In genomic region chr20:62653373-62653772, GRCh38 we compare ENCODE assay signal across 1 cellular context.
TF ChIP-seq lines count a peak whose summit lies in the region.

No MANE protein-coding gene starts in this region.

TF ChIP-seq in GM12878, 131 proteins besides CTCF, POLR2A, EP300 and RAD21:
- TF ChIP-seq, protein P1, sequence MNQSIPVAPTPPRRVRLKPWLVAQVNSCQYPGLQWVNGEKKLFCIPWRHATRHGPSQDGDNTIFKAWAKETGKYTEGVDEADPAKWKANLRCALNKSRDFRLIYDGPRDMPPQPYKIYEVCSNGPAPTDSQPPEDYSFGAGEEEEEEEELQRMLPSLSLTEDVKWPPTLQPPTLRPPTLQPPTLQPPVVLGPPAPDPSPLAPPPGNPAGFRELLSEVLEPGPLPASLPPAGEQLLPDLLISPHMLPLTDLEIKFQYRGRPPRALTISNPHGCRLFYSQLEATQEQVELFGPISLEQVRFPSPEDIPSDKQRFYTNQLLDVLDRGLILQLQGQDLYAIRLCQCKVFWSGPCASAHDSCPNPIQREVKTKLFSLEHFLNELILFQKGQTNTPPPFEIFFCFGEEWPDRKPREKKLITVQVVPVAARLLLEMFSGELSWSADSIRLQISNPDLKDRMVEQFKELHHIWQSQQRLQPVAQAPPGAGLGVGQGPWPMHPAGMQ (IDR thresholded peaks at IDR 0.05; ENCODE audit: borderline replicate concordance): no peak
- TF ChIP-seq NFXL1 (IDR thresholded peaks at IDR 0.05; ENCODE audit: borderline replicate concordance) (no peak), HDAC2 (IDR thresholded peaks at IDR 0.05) (no peak), POLR2AphosphoS2 (IDR thresholded peaks at IDR 0.05; ENCODE audit: low read depth, low read length) (no peak), BCL11A (IDR thresholded peaks at IDR 0.05; ENCODE audit: low read depth, low read length) (no peak), KLF5 (IDR thresholded peaks at IDR 0.05; ENCODE audit: partially characterized antibody) (no peak), RUNX3 (IDR thresholded peaks at IDR 0.05; ENCODE audit: low read length) (no peak), MEF2A (IDR thresholded peaks at IDR 0.05; ENCODE audit: insufficient read depth, low read depth, low read length) (no peak), SREBF2 (IDR thresholded peaks at IDR 0.05; ENCODE audit: low read length) (no peak), CBFB (IDR thresholded peaks at IDR 0.05; ENCODE audit: low read depth) (no peak), NR2C2 (IDR thresholded peaks at IDR 0.05; ENCODE audit: borderline replicate concordance, control insufficient read depth, insufficient read length, low read depth) (no peak), NBN (IDR thresholded peaks at IDR 0.05) (no peak), SIN3A (IDR thresholded peaks at IDR 0.05; ENCODE audit: low read depth, low read length) (no peak), ZNF622 (IDR thresholded peaks at IDR 0.05) (no peak), SPI1 (IDR thresholded peaks at IDR 0.05; ENCODE audit: borderline replicate concordance, insufficient read depth, low read depth, low read length) (no peak), BRCA1 (IDR thresholded peaks at IDR 0.05; ENCODE audit: low read depth, low read length) (no peak), PBX3 (IDR thresholded peaks at IDR 0.05; ENCODE audit: insufficient replicate concordance, low read depth, low read length) (no peak)
- TF ChIP-seq, protein P2, sequence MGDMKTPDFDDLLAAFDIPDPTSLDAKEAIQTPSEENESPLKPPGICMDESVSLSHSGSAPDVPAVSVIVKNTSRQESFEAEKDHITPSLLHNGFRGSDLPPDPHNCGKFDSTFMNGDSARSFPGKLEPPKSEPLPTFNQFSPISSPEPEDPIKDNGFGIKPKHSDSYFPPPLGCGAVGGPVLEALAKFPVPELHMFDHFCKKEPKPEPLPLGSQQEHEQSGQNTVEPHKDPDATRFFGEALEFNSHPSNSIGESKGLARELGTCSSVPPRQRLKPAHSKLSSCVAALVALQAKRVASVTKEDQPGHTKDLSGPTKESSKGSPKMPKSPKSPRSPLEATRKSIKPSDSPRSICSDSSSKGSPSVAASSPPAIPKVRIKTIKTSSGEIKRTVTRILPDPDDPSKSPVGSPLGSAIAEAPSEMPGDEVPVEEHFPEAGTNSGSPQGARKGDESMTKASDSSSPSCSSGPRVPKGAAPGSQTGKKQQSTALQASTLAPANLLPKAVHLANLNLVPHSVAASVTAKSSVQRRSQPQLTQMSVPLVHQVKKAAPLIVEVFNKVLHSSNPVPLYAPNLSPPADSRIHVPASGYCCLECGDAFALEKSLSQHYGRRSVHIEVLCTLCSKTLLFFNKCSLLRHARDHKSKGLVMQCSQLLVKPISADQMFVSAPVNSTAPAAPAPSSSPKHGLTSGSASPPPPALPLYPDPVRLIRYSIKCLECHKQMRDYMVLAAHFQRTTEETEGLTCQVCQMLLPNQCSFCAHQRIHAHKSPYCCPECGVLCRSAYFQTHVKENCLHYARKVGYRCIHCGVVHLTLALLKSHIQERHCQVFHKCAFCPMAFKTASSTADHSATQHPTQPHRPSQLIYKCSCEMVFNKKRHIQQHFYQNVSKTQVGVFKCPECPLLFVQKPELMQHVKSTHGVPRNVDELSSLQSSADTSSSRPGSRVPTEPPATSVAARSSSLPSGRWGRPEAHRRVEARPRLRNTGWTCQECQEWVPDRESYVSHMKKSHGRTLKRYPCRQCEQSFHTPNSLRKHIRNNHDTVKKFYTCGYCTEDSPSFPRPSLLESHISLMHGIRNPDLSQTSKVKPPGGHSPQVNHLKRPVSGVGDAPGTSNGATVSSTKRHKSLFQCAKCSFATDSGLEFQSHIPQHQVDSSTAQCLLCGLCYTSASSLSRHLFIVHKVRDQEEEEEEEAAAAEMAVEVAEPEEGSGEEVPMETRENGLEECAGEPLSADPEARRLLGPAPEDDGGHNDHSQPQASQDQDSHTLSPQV (IDR thresholded peaks at IDR 0.05): no peak
